Comparison of ENCODE assay signal across 6 cellular contexts in the genomic region with DNA sequence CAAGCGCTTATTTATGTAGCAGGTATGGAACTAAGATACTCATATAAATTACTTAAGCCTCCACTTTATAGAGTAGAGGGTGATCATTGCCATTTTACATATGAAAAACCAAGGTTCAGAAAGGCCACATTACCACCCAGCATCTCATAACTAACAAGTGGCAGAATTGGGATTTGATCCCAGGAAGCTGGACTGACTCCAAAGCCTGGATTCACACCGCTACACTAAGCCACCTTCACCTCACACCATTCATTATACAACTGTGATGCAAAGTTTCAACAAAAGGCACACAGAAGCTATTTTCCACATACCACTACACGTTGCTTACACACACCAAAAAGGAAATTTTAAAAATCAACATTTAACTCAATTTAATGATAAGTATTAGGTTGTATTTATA.
"Had no signal": no experiment of that assay in that cellular context is flagged by ENCODE, and none has a peak within 500 bp of the region (broad histone marks: within the 10 kb centered on the region; RNA-seq: fewer than 3 reads in every experiment).

No MANE protein-coding gene starts in this region.

- H3K27ac Mint-ChIP-seq: GM23338, H9 had no signal

- FAIRE-seq: H1, K562 had no signal

- DNase-seq: H9, HCEC 1CT, IMR-90 had no signal

- H3K4me3 Mint-ChIP-seq: GM23338, H9 had no signal

- H3K4me3 ChIP-seq: GM23338, K562 had no signal

- H3K9me3 Mint-ChIP-seq: GM23338, H9 had no signal
